Comparison of ENCODE assay signal across 9 cellular contexts in the genomic region with DNA sequence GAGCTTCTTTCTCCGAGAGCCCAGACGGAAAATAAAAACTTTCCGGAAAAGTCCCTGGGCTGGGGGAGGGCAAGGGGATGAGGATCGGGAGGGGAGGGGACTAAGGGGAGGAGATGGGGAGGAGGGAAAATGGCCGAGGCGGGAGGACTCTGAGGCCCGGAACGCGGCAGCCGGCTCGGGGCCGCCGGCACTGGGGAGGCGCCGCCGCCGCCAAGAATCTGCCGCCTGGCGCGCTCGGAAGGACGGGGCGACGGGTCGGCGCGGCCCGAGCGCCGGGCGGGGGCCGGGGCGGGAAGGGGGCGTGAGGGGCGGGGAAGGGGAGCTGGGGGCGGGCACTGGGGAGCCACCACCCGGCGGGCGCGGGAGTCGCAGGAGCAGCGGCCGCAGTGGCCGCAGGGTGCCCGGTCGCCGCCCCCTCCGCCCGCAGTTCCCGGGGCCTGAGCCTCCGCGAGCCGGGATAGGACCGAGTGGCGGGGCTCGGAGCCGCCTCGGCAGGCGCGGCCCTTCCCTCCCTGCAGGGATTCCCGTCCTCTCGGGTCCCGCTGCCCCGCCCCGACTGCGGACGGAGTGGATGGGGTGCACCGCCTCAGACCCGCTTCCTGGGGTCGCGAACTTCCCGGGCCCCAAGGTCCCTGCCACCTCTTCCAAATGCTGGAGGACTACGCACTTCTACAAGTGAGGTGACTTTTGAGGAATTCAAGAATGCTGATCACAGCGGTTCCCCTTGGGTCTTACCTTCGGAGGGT. TPM values are rescaled to one million over a fixed set of nuclear protein-coding genes. Genes with fewer than 3 reads are reported as not detected.
DNase-seq lines count a peak whose midpoint lies in the region; ATAC-seq and TF ChIP-seq lines count a peak whose summit lies in the region.
"Had no signal": no experiment of that assay in that cellular context is flagged by ENCODE, and none has a peak within 500 bp of the region (broad histone marks: within the 10 kb centered on the region; RNA-seq: fewer than 3 reads in every experiment).

A gene (minus strand): TSS at position 252 of the 746 bp plus-strand sequence.

- intact Hi-C loops in heart right ventricle (cut with DNase I): loop anchor here in 6 of 10 donors (2.0 to 10.0 kb wide), 5 partner anchors 17 to 373 kb away; no protein-coding TSS in a partner anchor

- ATAC-seq in GM21515 (IDR thresholded peaks at IDR 0.05; ENCODE audit: unreplicated experiment) (peak; percentile 43), heart right ventricle (peak; percentile 77 to 91 (median 86)), GM19328 (IDR thresholded peaks at IDR 0.05; ENCODE audit: unreplicated experiment) (no peak)

- WGBS in heart right ventricle, 2 donors: 2% methylated on average over 47 to 74 of the region's 75 CpGs

- TF ChIP-seq CTCF in heart right ventricle (IDR thresholded peaks at IDR 0.05): peak in 8 of 9 donors; percentile 18 to 60 (median 31)
- peak; percentile 39 for TF ChIP-seq CTCF in osteocyte (IDR thresholded peaks at IDR 0.05)

- H3K27me3 ChIP-seq in MG63: no peaks in the 10 kb centered on the region
- peaks cover 0 to 27% (median 0%) of the 10 kb centered on the region in 7 donors for H3K27me3 ChIP-seq in heart right ventricle

- no peaks in the 10 kb centered on the region for H3K9me3 ChIP-seq in MG63
- H3K9me3 ChIP-seq in heart right ventricle: no peaks in the 10 kb centered on the region

- H3K27me3 Mint-ChIP-seq in osteocyte (ENCODE audit: unreplicated experiment): peaks cover 12% of the 10 kb centered on the region

- peak within 1 kb of the TSS; percentile 19 to 90 (median 78) for H3K27ac ChIP-seq in heart right ventricle

- H3K27ac Mint-ChIP-seq in osteocyte (ENCODE audit: unreplicated experiment): peak within 1 kb of the TSS; percentile 52

- H3K4me1 Mint-ChIP-seq in osteocyte (ENCODE audit: unreplicated experiment): peaks cover 23% of the 10 kb centered on the region

- H3K36me3 Mint-ChIP-seq in osteocyte (ENCODE audit: unreplicated experiment): no peaks in the 10 kb centered on the region

- DNase-seq in DMS53 (lab: John Stamatoyannopoulos, UW) (peak; percentile 71), MG63 (peak; percentile 60), amniotic epithelial cell (ENCODE audit: low read depth) (peak; percentile 71), heart right ventricle (peak; percentile 69 to 76), osteocyte (ENCODE audit: extremely low spot score, unreplicated experiment) (no peak), T-helper 9 cell (no peak)

- peaks cover 6 to 33% (median 17%) of the 10 kb centered on the region in 9 donors for H3K4me1 ChIP-seq in heart right ventricle

- H3K9me3 Mint-ChIP-seq in osteocyte (ENCODE audit: unreplicated experiment): no peaks in the 10 kb centered on the region

- peak within 1 kb of the TSS; percentile 89 for H3K4me3 Mint-ChIP-seq in osteocyte (ENCODE audit: unreplicated experiment)

- H3K4me3 ChIP-seq in MG63 (peak within 1 kb of the TSS; percentile 57), heart right ventricle (peak within 1 kb of the TSS; percentile 62 to 85 (median 76))

- H3K36me3 ChIP-seq in MG63 (no peaks in the 10 kb centered on the region), heart right ventricle (no peaks in the 10 kb centered on the region)

RNA-seq across cellular contexts. Expression of the gene that starts here (rescaled TPM):
- total RNA-seq in MG63 (2014; rRNA removed; shearing (Covaris generic); ENCODE audit: low replicate concordance): 5.6 and 8.3 TPM in 2 replicates
- total RNA-seq in heart right ventricle: 1 to 10 TPM; 1.7 to 4.3 (median 3.1) TPM
- polyA plus RNA-seq in heart right ventricle: 1 to 10 TPM; 2.0 to 2.1 TPM
- total RNA-seq in osteocyte: 6.1 and 6.6 TPM in 2 replicates
- total RNA-seq: T-helper 2 cell treated with Interferon-gamma antibody and Interleukin-4, amounts not matched to agents 100 ng/mL and 5 ng/mL, for 36 hours had no signal

Comparison
In these comparisons a context has a peak if more than half of its experiments do, and no peak if none do; other contexts are left out.
1. DNase-seq: peak in DMS53 (single experiment), MG63 (single experiment), amniotic epithelial cell (single experiment) and heart right ventricle (2 of 2); none in osteocyte (single experiment) and T-helper 9 cell (single experiment).